In the genomic region with DNA sequence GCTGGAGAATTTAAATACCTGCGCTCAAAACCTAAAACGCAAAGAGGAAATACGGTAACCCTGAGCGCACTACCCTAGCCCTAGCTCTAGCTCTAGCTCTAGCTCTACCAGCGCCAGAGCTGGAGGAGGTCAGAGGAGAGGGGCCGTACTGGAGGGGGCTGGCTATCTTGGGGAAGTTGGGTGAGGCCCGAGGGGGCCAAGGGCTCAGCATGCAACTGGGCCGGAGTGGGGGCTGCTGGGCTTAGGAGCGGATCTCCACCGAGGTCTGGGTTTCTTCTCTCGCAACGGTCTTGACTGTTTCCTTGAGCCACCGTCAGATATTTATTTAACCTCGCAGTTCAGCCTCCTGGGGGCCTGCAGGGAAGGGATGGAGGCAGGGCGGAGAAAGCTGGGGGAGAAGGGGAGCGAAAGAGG, we compare ENCODE assay signal across 11 cellular contexts.
DNase-seq lines count a peak whose midpoint lies in the region; ATAC-seq and TF ChIP-seq lines count a peak whose summit lies in the region.
"Had no signal": no experiment of that assay in that cellular context is flagged by ENCODE, and none has a peak within 500 bp of the region (broad histone marks: within the 10 kb centered on the region; RNA-seq: fewer than 3 reads in every experiment).

No MANE protein-coding gene starts in this region.

- H3K36me3 ChIP-seq in Panc1 (ENCODE audit: control insufficient read depth, insufficient read depth, low read length) (no peaks in the 10 kb centered on the region), esophagus muscularis mucosa (no peaks in the 10 kb centered on the region)

- POLR2A ChIA-PET in Panc1 (lab: Charles Lee) = no interaction called here

- H3K4me1 ChIP-seq in Panc1 (ENCODE audit: control insufficient read depth, insufficient read depth, low read length) (peaks cover 17% of the 10 kb centered on the region), esophagus muscularis mucosa (peaks cover 16 to 50% (median 40%) of the 10 kb centered on the region in 4 donors)

- intact Hi-C loops in Panc1 (cut with micrococcal nuclease; ENCODE audit: unreplicated experiment) = loop anchor here (5.0 to 10.0 kb wide), 2 partner anchors 121 to 258 kb away; a partner anchor contains a TSS
- intact Hi-C loops in esophagus muscularis mucosa (cut with DNase I) = loop anchor here (5.0 to 10.0 kb wide), 2 partner anchors 81 to 258 kb away; no protein-coding TSS in a partner anchor

- peaks cover 14% of the 10 kb centered on the region for H3K27me3 ChIP-seq in Panc1 (ENCODE audit: control insufficient read depth, insufficient read depth, low read length)
- no peaks in the 10 kb centered on the region for H3K27me3 ChIP-seq in esophagus muscularis mucosa
- H3K27me3 ChIP-seq: testis had no signal

- TF ChIP-seq POLR2A in esophagus muscularis mucosa (IDR thresholded peaks at IDR 0.05; ENCODE audit: low read depth) = no peak

- no peaks in the 10 kb centered on the region for H3K9me3 Mint-ChIP-seq in stimulated activated naive CD8-positive, alpha-beta T cell treated with anti-CD3 and anti-CD28 coated beads, Interleukin-15, amount 100 ng/mL, for 72 hours

- H3K9me3 ChIP-seq in Panc1 (ENCODE audit: control insufficient read depth, insufficient read depth, low read depth, low read length) (no peaks in the 10 kb centered on the region), esophagus muscularis mucosa (no peaks in the 10 kb centered on the region)
- H3K9me3 ChIP-seq: testis had no signal

- in situ Hi-C loops in Panc1 (cut with HindIII; ENCODE audit: low pct_unique_long_range_greater_than_20kb, low sequenced_read_pairs) = no loop called here

- H3K27ac Mint-ChIP-seq in stimulated activated naive CD8-positive, alpha-beta T cell treated with anti-CD3 and anti-CD28 coated beads, Interleukin-15, amount 100 ng/mL, for 72 hours = no peak overlapping the region

- TF ChIP-seq EP300 in esophagus muscularis mucosa (IDR thresholded peaks at IDR 0.05) = no peak

- no TSS peak for BruUV-seq in Panc1 (replicated peaks; lab: Mats Ljungman, UMichigan)

- peak; percentile 36 to 43 for DNase-seq in stimulated activated naive CD8-positive, alpha-beta T cell treated with anti-CD3 and anti-CD28 coated beads, Interleukin-15, amount 100 ng/mL, for 72 hours
- no peak for DNase-seq in stimulated activated naive CD8-positive, alpha-beta T cell treated with anti-CD3 and anti-CD28 coated beads, Interleukin-15, Interleukin-2, amounts not matched to agents 100 U/mL and 50 U/mL, for 24 hours
- DNase-seq in Panc1 (ENCODE audit: low read depth, low spot score) (no peak), left kidney (ENCODE audit: low read depth, low spot score) (peak; percentile 79), ureter (ENCODE audit: low spot score) (no peak), NCI-H2029 (lab: John Stamatoyannopoulos, UW) (no peak), esophagus muscularis mucosa (ENCODE audit: extremely low spot score) (no peak), H4 (ENCODE audit: low spot score) (no peak)
- DNase-seq: left colon, NCI-H187 treated with DMSO at 0.1 percent for 48 hours, testis had no signal

- H3K4me1 Mint-ChIP-seq in stimulated activated naive CD8-positive, alpha-beta T cell treated with anti-CD3 and anti-CD28 coated beads, Interleukin-15, amount 100 ng/mL, for 72 hours = peaks cover 19% of the 10 kb centered on the region

- CTCF ChIA-PET in Panc1 (lab: Charles Lee) = interaction anchor here (1.2 kb wide), 1 partner anchor 95 kb away, joined by 3 read pairs; no protein-coding TSS in a partner anchor

- H3K4me3 Mint-ChIP-seq in stimulated activated naive CD8-positive, alpha-beta T cell treated with anti-CD3 and anti-CD28 coated beads, Interleukin-15, amount 100 ng/mL, for 72 hours = no peak overlapping the region

- H3K27ac ChIP-seq in Panc1 (ENCODE audit: low read length) (no peak overlapping the region), esophagus muscularis mucosa (replicated peaks in 1 of 4) (peak overlapping the region in 1 of 4 donors; percentile 9)
- H3K27ac ChIP-seq: testis had no signal

- peak; percentile 47 for ATAC-seq in stimulated activated naive CD8-positive, alpha-beta T cell treated with anti-CD3 and anti-CD28 coated beads, Interleukin-15, amount 100 ng/mL, for 72 hours
- ATAC-seq in stimulated activated naive CD8-positive, alpha-beta T cell treated with anti-CD3 and anti-CD28 coated beads, Interleukin-15, Interleukin-2, amounts not matched to agents 100 U/mL and 50 U/mL, for 24 hours = no peak
- ATAC-seq in Panc1 = peak; percentile 41; the same call in 1 of the 2 replicates
- ATAC-seq: left colon had no signal

- H3K4me3 ChIP-seq in Panc1 (ENCODE audit: low read depth in 2 of 2, low read length in 2 of 2) (peak overlapping the region in 1 of 2 experiments; percentile 47; a peak in 2 of 4 replicates), esophagus muscularis mucosa (no peak overlapping the region)

- H3K27me3 Mint-ChIP-seq in stimulated activated naive CD8-positive, alpha-beta T cell treated with anti-CD3 and anti-CD28 coated beads, Interleukin-15, amount 100 ng/mL, for 72 hours = peaks cover 45% of the 10 kb centered on the region

- TF ChIP-seq CTCF in Panc1 (IDR thresholded peaks at IDR 0.05) (no peak), esophagus muscularis mucosa (IDR thresholded peaks at IDR 0.05) (no peak)

- WGBS in esophagus muscularis mucosa = 49% methylated on average over 6 of the region's 16 CpGs

Comparison
In these comparisons a context has a peak if more than half of its experiments do, and no peak if none do; other contexts are left out.
1. DNase-seq: peak in stimulated activated naive CD8-positive, alpha-beta T cell treated with anti-CD3 and anti-CD28 coated beads, Interleukin-15, amount 100 ng/mL, for 72 hours (2 of 2) and left kidney (single experiment); none in stimulated activated naive CD8-positive, alpha-beta T cell treated with anti-CD3 and anti-CD28 coated beads, Interleukin-15, Interleukin-2, amounts not matched to agents 100 U/mL and 50 U/mL, for 24 hours (single experiment), Panc1 (single experiment), ureter (single experiment), NCI-H2029 (single experiment), esophagus muscularis mucosa (single experiment) and H4 (single experiment).